8 cellular contexts compared by ENCODE assay signal in genomic region chr20:3820048-3820900, GRCh38. TPM values are rescaled to one million over a fixed set of nuclear protein-coding genes. Genes with fewer than 3 reads are reported as not detected.
DNase-seq lines count a peak whose midpoint lies in the region; ATAC-seq and TF ChIP-seq lines count a peak whose summit lies in the region.

AP5S1 (plus strand) TSS chr20:3820547; CDS start chr20:3822118, 1,571 bp downstream.

- DNase-seq in AG08395 (ENCODE audit: low spot score) = peak; percentile 90
- DNase-seq in NCI-H2196 treated with DMSO at 0.1 percent for 48 hours (lab: John Stamatoyannopoulos, UW; ENCODE audit: unreplicated experiment) = peak; percentile 84
- DNase-seq in breast epithelium (ENCODE audit: low spot score in 2 of 2) = peak; percentile 96
- DNase-seq in iPS-NIHi11 (ENCODE audit: low spot score) = peak; percentile 93
- peak; percentile 94 for DNase-seq in smooth muscle cell of the brain vasculature (ENCODE audit: low read depth, low spot score)

- no peaks in the 10 kb centered on the region for H3K9me3 ChIP-seq in breast epithelium

- peaks cover 7% of the 10 kb centered on the region for H3K36me3 ChIP-seq in breast epithelium

- H3K4me1 ChIP-seq in breast epithelium = peaks cover 0 to 4% of the 10 kb centered on the region in 2 donors

- peak within 1 kb of the TSS; percentile 99 for H3K27ac ChIP-seq in VCaP
- peak within 1 kb of the TSS; percentile 96 to 98 for H3K27ac ChIP-seq in breast epithelium

- no peaks in the 10 kb centered on the region for H3K27me3 ChIP-seq in breast epithelium

- intact Hi-C loops in breast epithelium (cut with DNase I; ENCODE audit: low total_unique reads) = loop anchor here (2.0 kb wide), 1 partner anchor 35 kb away; no protein-coding TSS in a partner anchor

- peak within 1 kb of the TSS; percentile 74 to 84 (median 77) for H3K4me3 ChIP-seq in breast epithelium

- TF ChIP-seq POLR2A in breast epithelium (IDR thresholded peaks at IDR 0.05) = peak; percentile 62

- peak; percentile 78 for ATAC-seq in GM18873 (IDR thresholded peaks at IDR 0.05; ENCODE audit: low FRiP score, unreplicated experiment)
- peak; percentile 73 for ATAC-seq in HG03139 (IDR thresholded peaks at IDR 0.05; ENCODE audit: unreplicated experiment)

- TF ChIP-seq CTCF in VCaP (conservative IDR thresholded peaks at IDR 0.05) (peak; percentile 99), breast epithelium (IDR thresholded peaks at IDR 0.05) (peak; percentile 94 to 100 (median 99))

RNA-seq across cellular contexts. Expression of gene AP5S1, which starts in this region (rescaled TPM):
- 10 to 100 TPM; 11.1 to 13.8 (median 11.8) TPM for total RNA-seq in breast epithelium

Comparison
In these comparisons a context has a peak if more than half of its experiments do, and no peak if none do; other contexts are left out.
1. Peak in every context shown above with its lines: DNase-seq, ATAC-seq, H3K4me3 ChIP-seq and H3K27ac ChIP-seq.